1 cellular context compared by ENCODE assay signal in the genomic region with DNA sequence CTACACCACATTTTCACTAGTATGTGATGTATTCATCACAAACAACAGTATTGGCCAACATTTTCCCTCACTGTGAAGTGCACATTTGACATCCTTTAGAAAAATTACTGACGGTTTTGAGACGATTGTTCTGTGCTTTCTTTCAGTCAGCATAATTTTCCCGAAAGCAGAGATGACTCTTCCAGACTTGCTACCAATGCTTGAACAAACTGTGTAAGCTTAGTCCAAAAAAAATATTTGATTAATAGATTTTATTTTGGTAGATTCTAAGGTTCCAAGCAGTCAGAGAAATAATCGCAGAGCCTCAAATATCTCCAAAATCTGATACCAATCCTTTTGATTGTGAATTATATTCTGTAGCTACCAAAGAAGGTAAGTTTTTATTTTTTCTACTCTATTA.
TF ChIP-seq lines count a peak whose summit lies in the region.

No MANE protein-coding gene starts in this region.

TF ChIP-seq in WTC11, 78 proteins besides CTCF, POLR2A, EP300 and RAD21 (continued from another document):
- TF ChIP-seq ERG (CRISPR knock-in tag; IDR thresholded peaks at IDR 0.05) (no peak), ZNF138 (CRISPR knock-in tag; conservative IDR thresholded peaks at IDR 0.05) (no peak)
TF ChIP-seq in WTC11: peak in this region for 0.
